1 cellular context compared by ENCODE assay signal in genomic region chr9:121121582-121122087, GRCh38.
TF ChIP-seq lines count a peak whose summit lies in the region.

No MANE protein-coding gene starts in this region.

TF ChIP-seq in HepG2, 621 proteins besides CTCF, POLR2A, EP300 and RAD21 (continued from another document and continues in another):
- TF ChIP-seq PATZ1 (CRISPR knock-in tag; IDR thresholded peaks at IDR 0.05), result 0 out of 2 replicates have a peak, but pooled peaks have one; percentile 13
- TF ChIP-seq ZNF747 (CRISPR knock-in tag; IDR thresholded peaks at IDR 0.05; ENCODE audit: borderline replicate concordance), result no peak
- no peak for TF ChIP-seq DMAP1 (CRISPR knock-in tag; IDR thresholded peaks at IDR 0.05)
- no peak for TF ChIP-seq ZNF460 (CRISPR knock-in tag; IDR thresholded peaks at IDR 0.05; ENCODE audit: borderline replicate concordance)
- no peak for TF ChIP-seq NR2F2 (IDR thresholded peaks at IDR 0.05; ENCODE audit: borderline replicate concordance, low read depth)
- TF ChIP-seq SOX6 (IDR thresholded peaks at IDR 0.05), result no peak
- 0 out of 2 replicates have a peak, but pooled peaks have one; percentile 23 for TF ChIP-seq SOX6 (CRISPR knock-in tag; IDR thresholded peaks at IDR 0.05)
- peak; percentile 85 for TF ChIP-seq ZNF687 (CRISPR knock-in tag; IDR thresholded peaks at IDR 0.05)
- peak; percentile 85 for TF ChIP-seq PBX2 (CRISPR knock-in tag; IDR thresholded peaks at IDR 0.05)
- TF ChIP-seq POLR2G (IDR thresholded peaks at IDR 0.05; ENCODE audit: low read depth, low read length), result peak; percentile 69
- TF ChIP-seq ZNF331 (CRISPR knock-in tag; IDR thresholded peaks at IDR 0.05), result peak; percentile 34; the same call in 1 of the 2 replicates
- peak; percentile 63 for TF ChIP-seq GABPB1 (CRISPR knock-in tag; IDR thresholded peaks at IDR 0.05)
- peak; percentile 56; the same call in 1 of the 2 replicates for TF ChIP-seq MEIS2 (CRISPR knock-in tag; IDR thresholded peaks at IDR 0.05)
- TF ChIP-seq CREBL2 (CRISPR knock-in tag; IDR thresholded peaks at IDR 0.05; ENCODE audit: borderline replicate concordance), result no peak
- peak; percentile 28; the same call in 1 of the 2 replicates for TF ChIP-seq ZNF556 (CRISPR knock-in tag; IDR thresholded peaks at IDR 0.05; ENCODE audit: borderline replicate concordance)
- TF ChIP-seq ZSCAN9 (CRISPR knock-in tag; IDR thresholded peaks at IDR 0.05; ENCODE audit: borderline replicate concordance), result peak; percentile 70; the same call in 1 of the 2 replicates
- TF ChIP-seq ISX (CRISPR knock-in tag; conservative IDR thresholded peaks at IDR 0.05), result 0 out of 2 replicates have a peak, but pooled peaks have one; percentile 34
- TF ChIP-seq MXD4 (CRISPR knock-in tag; IDR thresholded peaks at IDR 0.05), result peak; percentile 55; the same call in 1 of the 2 replicates
- 0 out of 2 replicates have a peak, but pooled peaks have one; percentile 22 for TF ChIP-seq ZNF121 (CRISPR knock-in tag; IDR thresholded peaks at IDR 0.05)
- TF ChIP-seq KLF16 (CRISPR knock-in tag; IDR thresholded peaks at IDR 0.05), result peak in 1 of 2 experiments; percentile 84; a peak in 1 of 4 replicates
- TF ChIP-seq FOXJ3 (CRISPR knock-in tag; IDR thresholded peaks at IDR 0.05; ENCODE audit: borderline replicate concordance), result peak; percentile 24; the same call in 1 of the 2 replicates
- TF ChIP-seq HMGXB4 (CRISPR knock-in tag; IDR thresholded peaks at IDR 0.05; ENCODE audit: borderline replicate concordance in 1 of 2, low read depth in 1 of 2), result peak; percentile 36 to 55; a peak in 1 of 4 replicates
- peak; percentile 37; the same call in 1 of the 2 replicates for TF ChIP-seq ISL2 (CRISPR knock-in tag; IDR thresholded peaks at IDR 0.05)
- TF ChIP-seq NFYB (CRISPR knock-in tag; IDR thresholded peaks at IDR 0.05), result peak; percentile 87
- TF ChIP-seq ZMYM4 (CRISPR knock-in tag; IDR thresholded peaks at IDR 0.05), result peak; percentile 98
- TF ChIP-seq FOSL2 (CRISPR knock-in tag; IDR thresholded peaks at IDR 0.05), result peak; percentile 34; the same call in 1 of the 2 replicates
- TF ChIP-seq ZZZ3 (CRISPR knock-in tag; IDR thresholded peaks at IDR 0.05; ENCODE audit: borderline replicate concordance), result no peak
- no peak for TF ChIP-seq ZNF407 (CRISPR knock-in tag; IDR thresholded peaks at IDR 0.05; ENCODE audit: not compliant biosample characterization)
- TF ChIP-seq ELF3 (CRISPR knock-in tag; IDR thresholded peaks at IDR 0.05), result peak; percentile 71; the same call in 1 of the 2 replicates
- TF ChIP-seq SKI (IDR thresholded peaks at IDR 0.05; ENCODE audit: partially characterized antibody), result no peak
- TF ChIP-seq NONO (IDR thresholded peaks at IDR 0.05), result no peak
- TF ChIP-seq NONO (CRISPR knock-in tag; conservative IDR thresholded peaks at IDR 0.05), result no peak
- peak; percentile 81 for TF ChIP-seq SALL1 (CRISPR knock-in tag; IDR thresholded peaks at IDR 0.05)
- TF ChIP-seq REPIN1 (CRISPR knock-in tag; IDR thresholded peaks at IDR 0.05; ENCODE audit: borderline replicate concordance, low read depth), result peak; percentile 15; the same call in 1 of the 2 replicates
- TF ChIP-seq PBX3 (CRISPR knock-in tag; IDR thresholded peaks at IDR 0.05; ENCODE audit: borderline replicate concordance), result peak; percentile 72; the same call in 1 of the 2 replicates
- no peak for TF ChIP-seq HOXD1 (CRISPR knock-in tag; IDR thresholded peaks at IDR 0.05)
- TF ChIP-seq ZSCAN29 (CRISPR knock-in tag; conservative IDR thresholded peaks at IDR 0.05), result 0 out of 2 replicates have a peak, but pooled peaks have one; percentile 33
